Comparison of ENCODE assay signal across 13 cellular contexts in the genomic region with DNA sequence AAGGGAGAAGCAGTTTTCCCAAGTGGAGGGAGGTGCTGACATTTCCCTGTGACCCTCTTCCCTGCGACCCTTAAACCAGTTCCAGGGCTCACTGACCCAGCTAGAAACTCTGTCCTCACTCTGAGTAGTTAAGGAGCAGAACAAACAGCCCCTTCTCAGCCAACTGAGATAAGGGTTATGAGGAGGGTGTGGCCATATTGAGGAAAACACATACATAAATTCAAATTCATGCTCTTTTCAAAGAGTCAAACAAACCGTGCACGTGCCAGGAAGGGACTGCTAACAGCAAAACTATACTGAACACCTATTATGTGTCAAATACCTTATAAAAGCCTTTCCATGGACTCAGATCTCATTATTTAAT. TPM values are rescaled to one million over a fixed set of nuclear protein-coding genes. Genes with fewer than 3 reads are reported as not detected.
DNase-seq lines count a peak whose midpoint lies in the region; ATAC-seq and TF ChIP-seq lines count a peak whose summit lies in the region.
"Had no signal": no experiment of that assay in that cellular context is flagged by ENCODE, and none has a peak within 500 bp of the region (broad histone marks: within the 10 kb centered on the region; RNA-seq: fewer than 3 reads in every experiment).

No MANE protein-coding gene starts in this region.

- no peak for ATAC-seq in stimulated activated naive CD8-positive, alpha-beta T cell treated with anti-CD3 and anti-CD28 coated beads, Interleukin-15, Interleukin-2, amounts not matched to agents 100 U/mL and 50 U/mL, for 24 hours
- no peak for ATAC-seq in naive thymus-derived CD8-positive, alpha-beta T cell
- ATAC-seq in GM18873 (IDR thresholded peaks at IDR 0.05; ENCODE audit: low FRiP score, unreplicated experiment) (no peak), foreskin keratinocyte (no peak), HG03045 (IDR thresholded peaks at IDR 0.05; ENCODE audit: unreplicated experiment) (no peak)
- ATAC-seq: sciatic nerve had no signal

- H3K9me3 Mint-ChIP-seq in stimulated activated naive CD8-positive, alpha-beta T cell treated with anti-CD3 and anti-CD28 coated beads, Interleukin-15, Interleukin-2, amounts not matched to agents 100 ng/mL and 50 ng/mL, for 24 hours: no peaks in the 10 kb centered on the region
- no peaks in the 10 kb centered on the region for H3K9me3 Mint-ChIP-seq in naive thymus-derived CD8-positive, alpha-beta T cell

- peaks cover 88% of the 10 kb centered on the region for H3K4me1 ChIP-seq in adipocyte (ENCODE audit: control insufficient read depth, insufficient read depth, low read length)
- H3K4me1 ChIP-seq in foreskin keratinocyte: no peaks in the 10 kb centered on the region

- TF ChIP-seq CTCF in foreskin keratinocyte (conservative IDR thresholded peaks at IDR 0.05): no peak

- POLR2A ChIA-PET in naive thymus-derived CD8-positive, alpha-beta T cell (lab: Charles Lee): interaction anchor here (0.7 to 34.1 kb wide), 6 partner anchors 8 to 254 kb away, joined by 3 to 1589 read pairs (median 4); partner anchors contain the start of genes AKNA and ATP6V1G1

- no peaks in the 10 kb centered on the region for H3K9me3 ChIP-seq in adipocyte (ENCODE audit: control insufficient read depth, low read length)

- H3K36me3 ChIP-seq in adipocyte (ENCODE audit: control insufficient read depth, insufficient read depth, low read length, severe bottlenecking): peaks cover 3% of the 10 kb centered on the region

- peaks cover 88% of the 10 kb centered on the region for H3K4me1 Mint-ChIP-seq in stimulated activated naive CD8-positive, alpha-beta T cell treated with anti-CD3 and anti-CD28 coated beads, Interleukin-15, Interleukin-2, amounts not matched to agents 100 ng/mL and 50 ng/mL, for 24 hours (ENCODE audit: low read depth)
- H3K4me1 Mint-ChIP-seq in naive thymus-derived CD8-positive, alpha-beta T cell: peaks cover 55 to 96% (median 94%) of the 10 kb centered on the region in 4 donors

- peak overlapping the region; percentile 21 for H3K4me3 ChIP-seq in adipocyte (ENCODE audit: low read length)

- H3K27ac Mint-ChIP-seq in stimulated activated naive CD8-positive, alpha-beta T cell treated with anti-CD3 and anti-CD28 coated beads, Interleukin-15, Interleukin-2, amounts not matched to agents 100 ng/mL and 50 ng/mL, for 24 hours: peak overlapping the region; percentile 74
- H3K27ac Mint-ChIP-seq in naive thymus-derived CD8-positive, alpha-beta T cell: peak overlapping the region in 9 of 10 donors; percentile 56 to 100 (median 99)

- no peaks in the 10 kb centered on the region for H3K27me3 Mint-ChIP-seq in stimulated activated naive CD8-positive, alpha-beta T cell treated with anti-CD3 and anti-CD28 coated beads, Interleukin-15, Interleukin-2, amounts not matched to agents 100 ng/mL and 50 ng/mL, for 24 hours
- H3K27me3 Mint-ChIP-seq in naive thymus-derived CD8-positive, alpha-beta T cell: no peaks in the 10 kb centered on the region

- peak overlapping the region; percentile 74 for H3K9ac ChIP-seq in adipocyte (ENCODE audit: low read length)

- peak overlapping the region; percentile 39 for H3K4me3 Mint-ChIP-seq in stimulated activated naive CD8-positive, alpha-beta T cell treated with anti-CD3 and anti-CD28 coated beads, Interleukin-15, Interleukin-2, amounts not matched to agents 100 ng/mL and 50 ng/mL, for 24 hours
- H3K4me3 Mint-ChIP-seq in naive thymus-derived CD8-positive, alpha-beta T cell: peak overlapping the region; percentile 1 to 93 (median 72)

- peaks cover 38% of the 10 kb centered on the region for H3K36me3 Mint-ChIP-seq in stimulated activated naive CD8-positive, alpha-beta T cell treated with anti-CD3 and anti-CD28 coated beads, Interleukin-15, Interleukin-2, amounts not matched to agents 100 ng/mL and 50 ng/mL, for 24 hours (ENCODE audit: low read depth)
- H3K36me3 Mint-ChIP-seq in naive thymus-derived CD8-positive, alpha-beta T cell: peaks cover 0 to 15% (median 2%) of the 10 kb centered on the region in 3 donors

- H3K27ac ChIP-seq in foreskin keratinocyte: no peak overlapping the region

- H3K27me3 ChIP-seq in adipocyte (replicated peaks; ENCODE audit: control insufficient read depth, insufficient read depth, low read length) (no peaks in the 10 kb centered on the region), foreskin keratinocyte (no peaks in the 10 kb centered on the region)

- no peak for DNase-seq in stimulated activated naive CD8-positive, alpha-beta T cell treated with anti-CD3 and anti-CD28 coated beads, Interleukin-15, Interleukin-2, amounts not matched to agents 100 U/mL and 50 U/mL, for 24 hours
- DNase-seq in adipocyte (ENCODE audit: low read depth) (no peak), putamen (ENCODE audit: low spot score) (no peak), foreskin keratinocyte (no peak)
- no peak for DNase-seq in naive thymus-derived CD8-positive, alpha-beta T cell
- DNase-seq: activated T-cell treated with anti-CD3 and anti-CD28 coated beads, Interleukin-2, amount 50 U/mL, for 1 hour; effector CD4-positive, alpha-beta T cell; NCI-H1930; SIG-M5 had no signal

RNA-seq across cellular contexts. Expression of gene AKNA, which starts 4.9 kb away (rescaled TPM):
- 100 to 1,000 TPM; 425 to 430 TPM for total RNA-seq in naive thymus-derived CD8-positive, alpha-beta T cell
- 10 to 100 TPM; 12.7 to 31.6 (median 21.3) TPM for polyA plus RNA-seq in naive thymus-derived CD8-positive, alpha-beta T cell
- total RNA-seq in foreskin keratinocyte: 5.4 and 7.9 TPM in 2 replicates
- polyA plus RNA-seq in foreskin keratinocyte: 4.0 and 5.8 TPM in 2 replicates

Comparison
In these comparisons a context has a peak if more than half of its experiments do, and no peak if none do; other contexts are left out.
1. RNA of gene AKNA, which starts 4.9 kb away (total RNA-seq): 425 to 430 TPM in naive thymus-derived CD8-positive, alpha-beta T cell; 5.4 to 7.9 TPM in foreskin keratinocyte; every median in the first group is over 10 times any median in the second.